8 cellular contexts compared by ENCODE assay signal in genomic region chr4:5708829-5709680, GRCh38. TPM values are rescaled to one million over a fixed set of nuclear protein-coding genes. Genes with fewer than 3 reads are reported as not detected.
DNase-seq lines count a peak whose midpoint lies in the region; ATAC-seq and TF ChIP-seq lines count a peak whose summit lies in the region.

No MANE protein-coding gene starts in this region.

- no peak overlapping the region for H3K9ac ChIP-seq in endodermal cell (ENCODE audit: extremely low read depth, low read length, poor library complexity, severe bottlenecking)

- DNase-seq in NCI-H510A treated with DMSO at 0.1 percent for 48 hours (lab: John Stamatoyannopoulos, UW) (peak; percentile 6), NCI-H510A (lab: John Stamatoyannopoulos, UW) (no peak), endodermal cell (peak; percentile 52), mesenteric fat pad (ENCODE audit: low spot score) (peak; percentile 79), uterus (no peak)
- DNase-seq in activated naive CD4-positive, alpha-beta T cell treated with anti-CD3 and anti-CD28 coated beads, Interleukin-2, amount 50 U/mL, for 72 hours (ENCODE audit: low spot score in 2 of 2): no peak

- intact Hi-C loops in uterus (cut with DNase I; ENCODE audit: low total_unique reads): no loop called here

- 48 to 57% methylated on average over 16 to 27 of the region's 27 CpGs for WGBS in endodermal cell (ENCODE audit: insufficient coverage in 1 of 2, insufficient read length in 1 of 2), 2 experiments

- H3K27me3 ChIP-seq in endodermal cell (ENCODE audit: control insufficient read depth, insufficient read depth, low read length, poor library complexity, severe bottlenecking) (peaks cover 33% of the 10 kb centered on the region), uterus (no peaks in the 10 kb centered on the region)

- H3K4me3 ChIP-seq in endodermal cell (ENCODE audit: low read length): peak overlapping the region; percentile 78
- H3K4me3 ChIP-seq in uterus: peak overlapping the region; percentile 53 to 82

- peaks cover 18% of the 10 kb centered on the region for H3K9me3 Mint-ChIP-seq in endodermal cell
- H3K9me3 Mint-ChIP-seq in activated naive CD4-positive, alpha-beta T cell treated with anti-CD3 and anti-CD28 coated beads, Interleukin-2, amount 50 U/mL, for 72 hours: peaks cover 12 to 15% of the 10 kb centered on the region in 2 donors

- peak overlapping the region; percentile 55 for H3K27ac Mint-ChIP-seq in endodermal cell
- no peak overlapping the region for H3K27ac Mint-ChIP-seq in activated naive CD4-positive, alpha-beta T cell treated with anti-CD3 and anti-CD28 coated beads, Interleukin-2, amount 50 U/mL, for 72 hours

- TF ChIP-seq POLR2A in uterus (IDR thresholded peaks at IDR 0.05): no peak

- ATAC-seq in activated naive CD4-positive, alpha-beta T cell treated with anti-CD3 and anti-CD28 coated beads, Interleukin-2, amount 50 U/mL, for 72 hours: no peak
- ATAC-seq in GM19351 (IDR thresholded peaks at IDR 0.05; ENCODE audit: unreplicated experiment): no peak
- no peak for ATAC-seq in HG03432 (IDR thresholded peaks at IDR 0.05; ENCODE audit: unreplicated experiment)

- peaks cover 14% of the 10 kb centered on the region for H3K9me3 ChIP-seq in endodermal cell (ENCODE audit: control insufficient read depth, low read length)
- H3K9me3 ChIP-seq in uterus: no peaks in the 10 kb centered on the region

- peak overlapping the region; percentile 64 for H3K4me3 Mint-ChIP-seq in endodermal cell

- peak; percentile 12 for TF ChIP-seq CTCF in endodermal cell (conservative IDR thresholded peaks at IDR 0.05)
- no peak for TF ChIP-seq CTCF in uterus (IDR thresholded peaks at IDR 0.05)

- H3K27ac ChIP-seq in endodermal cell (ENCODE audit: low read depth, low read length) (no peak overlapping the region), uterus (peak overlapping the region; percentile 90 to 91)

- H3K36me3 ChIP-seq in endodermal cell (ENCODE audit: control insufficient read depth, insufficient read depth, low read length) (no peaks in the 10 kb centered on the region), uterus (no peaks in the 10 kb centered on the region)

- H3K36me3 Mint-ChIP-seq in endodermal cell (ENCODE audit: low read depth): peaks cover 24% of the 10 kb centered on the region
- H3K36me3 Mint-ChIP-seq in activated naive CD4-positive, alpha-beta T cell treated with anti-CD3 and anti-CD28 coated beads, Interleukin-2, amount 50 U/mL, for 72 hours: peaks cover 18 to 28% of the 10 kb centered on the region in 2 donors

- H3K4me1 Mint-ChIP-seq in endodermal cell: peaks cover 17% of the 10 kb centered on the region

- H3K27me3 Mint-ChIP-seq in endodermal cell (ENCODE audit: insufficient read depth): peaks cover 28% of the 10 kb centered on the region

- no peaks in the 10 kb centered on the region for H3K4me1 ChIP-seq in endodermal cell (ENCODE audit: control insufficient read depth, insufficient read depth, low read length)
- peaks cover 8 to 19% of the 10 kb centered on the region in 2 donors for H3K4me1 ChIP-seq in uterus

RNA-seq across cellular contexts. Expression of gene EVC2, which starts 0.7 kb away (rescaled TPM):
- total RNA-seq in endodermal cell (10 to 100 TPM in 1 of 2 donors, 1 to 10 TPM in 1; 9.7 to 11.7 TPM), mesenteric fat pad (4.0 TPM), uterus (10 to 100 TPM in 3 of 4 donors, 1 to 10 TPM in 1; 5.6 to 21.8 (median 14.8) TPM)
- 4.2 TPM for polyA plus RNA-seq in endodermal cell (2013, experiment 1 of 2)
- polyA plus RNA-seq in endodermal cell (2013, experiment 2 of 2): 3.9 TPM
- under 1 TPM; 0.16 to 0.66 TPM for total RNA-seq in activated naive CD4-positive, alpha-beta T cell treated with anti-CD3 and anti-CD28 coated beads, Interleukin-2, amount 50 U/mL, for 72 hours

RNA-seq across cellular contexts. Expression of gene EVC, which starts 1.9 kb away (rescaled TPM):
- 10 to 100 TPM; 25.5 to 29.0 TPM for total RNA-seq in endodermal cell
- polyA plus RNA-seq in endodermal cell (2013, experiment 1 of 2): 9.9 TPM
- 9.5 TPM for polyA plus RNA-seq in endodermal cell (2013, experiment 2 of 2)
- total RNA-seq in mesenteric fat pad: 16.6 TPM
- total RNA-seq in uterus: 10 to 100 TPM in 3 of 4 donors, 1 to 10 TPM in 1; 4.9 to 48.3 (median 38.0) TPM
- total RNA-seq in activated naive CD4-positive, alpha-beta T cell treated with anti-CD3 and anti-CD28 coated beads, Interleukin-2, amount 50 U/mL, for 72 hours: 1 to 10 TPM in 1 of 2 donors, under 1 TPM in 1; 0.14 to 1.4 TPM

Comparison
In these comparisons a context has a peak if more than half of its experiments do, and no peak if none do; other contexts are left out.
1. DNase-seq: peak in NCI-H510A treated with DMSO at 0.1 percent for 48 hours (single experiment), endodermal cell (single experiment) and mesenteric fat pad (single experiment); none in NCI-H510A (single experiment), uterus (0 of 2) and activated naive CD4-positive, alpha-beta T cell treated with anti-CD3 and anti-CD28 coated beads, Interleukin-2, amount 50 U/mL, for 72 hours (0 of 2).